Comparison of ENCODE assay signal across 8 cellular contexts in genomic region chr21:44871576-44872265, GRCh38. TPM values are rescaled to one million over a fixed set of nuclear protein-coding genes. Genes with fewer than 3 reads are reported as not detected.
A peak's percentile ranks its signal among the peaks of the same experiment; 100 is the strongest.
DNase-seq lines count a peak whose midpoint lies in the region; ATAC-seq and TF ChIP-seq lines count a peak whose summit lies in the region.

No MANE protein-coding gene starts in this region.

- ATAC-seq in GM18519 (IDR thresholded peaks at IDR 0.05; ENCODE audit: low FRiP score, unreplicated experiment), result no peak

- H3K9me3 ChIP-seq in SK-N-MC (ENCODE audit: low read depth, low read length), result no peaks in the 10 kb centered on the region
- no peaks in the 10 kb centered on the region for H3K9me3 ChIP-seq in effector memory CD4-positive, alpha-beta T cell (ENCODE audit: control insufficient read depth, low read length)
- no peaks in the 10 kb centered on the region for H3K9me3 ChIP-seq in mesodermal cell (ENCODE audit: control insufficient read depth, low read length)
- H3K9me3 ChIP-seq in transverse colon, result no peaks in the 10 kb centered on the region

- 60 to 62% methylated on average over 6 to 12 of the region's 14 CpGs for WGBS in mesodermal cell (ENCODE audit: insufficient coverage in 2 of 2), 2 experiments
- 19% methylated on average over 14 of the region's 14 CpGs; no CpG with 5 or more reads in 1 of the 2 donors for WGBS in transverse colon (ENCODE audit: low coverage in 1 of 2), 2 donors

- no peak for TF ChIP-seq EP300 in transverse colon (IDR thresholded peaks at IDR 0.05; ENCODE audit: low read depth)

- H3K36me3 ChIP-seq in SK-N-MC (ENCODE audit: insufficient read depth, low read length) (peaks cover 8% of the 10 kb centered on the region; the same call in 1 of the 2 replicates), mesodermal cell (ENCODE audit: control insufficient read depth, insufficient read depth, low read length) (peaks cover 20% of the 10 kb centered on the region), transverse colon (no peaks in the 10 kb centered on the region)
- no peaks in the 10 kb centered on the region for H3K36me3 ChIP-seq in effector memory CD4-positive, alpha-beta T cell (ENCODE audit: control insufficient read depth, insufficient read depth, low read length)

- H3K4me1 ChIP-seq in effector memory CD4-positive, alpha-beta T cell (ENCODE audit: control insufficient read depth, insufficient read depth, low read length, poor library complexity, severe bottlenecking), result peaks cover 61% of the 10 kb centered on the region
- H3K4me1 ChIP-seq in mesodermal cell (ENCODE audit: control insufficient read depth, insufficient read depth, low read length, poor library complexity, severe bottlenecking) (peaks cover 42% of the 10 kb centered on the region), transverse colon (peaks cover 45 to 80% (median 67%) of the 10 kb centered on the region in 4 donors)

- H3K4me3 ChIP-seq in SK-N-MC, result peak overlapping the region; percentile 85
- H3K4me3 ChIP-seq in effector memory CD4-positive, alpha-beta T cell (ENCODE audit: insufficient read depth, low read depth, low read length, poor library complexity, severe bottlenecking), result peak overlapping the region; percentile 85
- H3K4me3 ChIP-seq in mesodermal cell (ENCODE audit: extremely low read depth, insufficient read depth, low read length, poor library complexity, severe bottlenecking), result peak overlapping the region; percentile 94
- H3K4me3 ChIP-seq in transverse colon, result peak overlapping the region; percentile 76 to 99 (median 90)

- H3K27ac ChIP-seq in SK-N-MC (no peak overlapping the region), mesodermal cell (ENCODE audit: low read depth, low read length, severe bottlenecking) (peak overlapping the region; percentile 97), transverse colon (peak overlapping the region; percentile 90 to 99 (median 96))
- H3K27ac ChIP-seq in effector memory CD4-positive, alpha-beta T cell (ENCODE audit: insufficient read depth, low read length, poor library complexity, severe bottlenecking), result peak overlapping the region; percentile 73

- peak; percentile 56 for TF ChIP-seq POLR2A in transverse colon (IDR thresholded peaks at IDR 0.05)

- no peak for TF ChIP-seq CTCF in transverse colon (IDR thresholded peaks at IDR 0.05)

- intact Hi-C loops in transverse colon (cut with DNase I; ENCODE audit: low total_unique reads), result loop anchor here (10.0 kb wide), 1 partner anchor 57 kb away; the partner anchor contains the start of gene SUMO3

- no peaks in the 10 kb centered on the region for H3K27me3 ChIP-seq in effector memory CD4-positive, alpha-beta T cell (replicated peaks; ENCODE audit: control insufficient read depth, insufficient read depth, low read length, poor library complexity, severe bottlenecking)
- H3K27me3 ChIP-seq in transverse colon, result no peaks in the 10 kb centered on the region

- peak; percentile 71 for DNase-seq in HCEC 1CT
- DNase-seq in SK-N-MC (ENCODE audit: low read depth, low spot score), result no peak
- no peak for DNase-seq in effector memory CD4-positive, alpha-beta T cell
- DNase-seq in transverse colon, result peak; percentile 76
- no peak for DNase-seq in NCI-H128 (lab: John Stamatoyannopoulos, UW; ENCODE audit: unreplicated experiment)
- DNase-seq in cerebellar nuclear complex (lab: John Stamatoyannopoulos, UW), result no peak

- peak overlapping the region; percentile 78 for H3K9ac ChIP-seq in SK-N-MC (ENCODE audit: insufficient read length)

- in situ Hi-C loops in transverse colon (cut with MboI; ENCODE audit: low pct_ligation_motif_present in 1 of 4, low pct_unique_long_range_greater_than_20kb in 1 of 4, low sequenced_read_pairs in 3 of 4), result loop anchor here in 1 of 4 donors (10.0 kb wide), 1 partner anchor 1023 kb away; no protein-coding TSS in a partner anchor

RNA-seq across cellular contexts. Expression of gene PTTG1IP, which starts 1.8 kb away (rescaled TPM):
- polyA plus RNA-seq in mesodermal cell (2013, experiment 1 of 2), result 463 TPM
- polyA plus RNA-seq in mesodermal cell (2013, experiment 2 of 2), result 473 TPM
- total RNA-seq in transverse colon, result 100 to 1,000 TPM; 157 to 552 (median 288) TPM

RNA-seq across cellular contexts. Expression of gene ITGB2, which starts 49.0 kb away (rescaled TPM):
- 2.4 TPM for polyA plus RNA-seq in mesodermal cell (2013, experiment 1 of 2)
- 1.5 TPM for polyA plus RNA-seq in mesodermal cell (2013, experiment 2 of 2)
- 10 to 100 TPM; 14.2 to 32.4 (median 24.9) TPM for total RNA-seq in transverse colon

RNA-seq across cellular contexts. Expression of gene SUMO3, which starts 53.9 kb away (rescaled TPM):
- polyA plus RNA-seq in mesodermal cell (2013, experiment 1 of 2), result 108 TPM
- 108 TPM for polyA plus RNA-seq in mesodermal cell (2013, experiment 2 of 2)
- total RNA-seq in transverse colon, result 10 to 100 TPM; 18.3 to 56.7 (median 38.1) TPM

Comparison
In these comparisons a context has a peak if more than half of its experiments do, and no peak if none do; other contexts are left out.
1. DNase-seq: peak in HCEC 1CT (single experiment) and transverse colon (single experiment); none in SK-N-MC (single experiment), effector memory CD4-positive, alpha-beta T cell (0 of 3), NCI-H128 (single experiment) and cerebellar nuclear complex (0 of 2).
2. Peak in every context shown above with its lines, with median percentiles within 50 percentile points of each other: H3K4me3 ChIP-seq.